ENCODE assay signal across 1 cellular context in the genomic region with DNA sequence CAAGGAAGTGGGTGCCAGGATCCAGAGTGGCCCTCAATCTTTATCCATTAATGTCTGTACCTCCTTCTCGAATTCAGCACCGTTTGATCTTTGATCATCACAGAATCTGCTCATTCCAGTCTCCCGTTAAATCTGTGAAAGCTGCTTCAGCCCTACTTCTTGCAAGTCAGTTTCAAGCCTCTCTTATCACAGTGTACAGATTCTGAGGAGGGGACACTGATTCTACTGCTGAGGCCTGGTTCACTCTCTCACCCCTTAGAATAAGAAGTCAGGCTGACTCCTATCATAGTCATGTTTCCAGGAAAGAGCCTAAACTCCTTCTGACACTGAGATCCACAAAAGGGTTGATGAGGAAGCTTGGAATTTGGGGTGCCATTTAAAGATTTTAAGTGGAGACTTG.
TF ChIP-seq lines count a peak whose summit lies in the region.

No MANE protein-coding gene starts in this region.

TF ChIP-seq in WTC11, 78 proteins besides CTCF, POLR2A, EP300 and RAD21 (continued from another document):
- TF ChIP-seq ZNF532 (CRISPR knock-in tag; IDR thresholded peaks at IDR 0.05; ENCODE audit: borderline replicate concordance), result no peak
- no peak for TF ChIP-seq GRHL2 (CRISPR knock-in tag; IDR thresholded peaks at IDR 0.05; ENCODE audit: insufficient replicate concordance, severe bottlenecking)
- TF ChIP-seq ELF4 (CRISPR knock-in tag; IDR thresholded peaks at IDR 0.05; ENCODE audit: low read depth), result no peak
- TF ChIP-seq, protein P1, sequence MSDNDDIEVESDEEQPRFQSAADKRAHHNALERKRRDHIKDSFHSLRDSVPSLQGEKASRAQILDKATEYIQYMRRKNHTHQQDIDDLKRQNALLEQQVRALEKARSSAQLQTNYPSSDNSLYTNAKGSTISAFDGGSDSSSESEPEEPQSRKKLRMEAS (CRISPR knock-in tag; IDR thresholded peaks at IDR 0.05), result no peak
- TF ChIP-seq ZNF425 (CRISPR knock-in tag; conservative IDR thresholded peaks at IDR 0.05), result no peak
- TF ChIP-seq JAZF1 (CRISPR knock-in tag; IDR thresholded peaks at IDR 0.05), result no peak
- TF ChIP-seq TP53 (CRISPR knock-in tag; IDR thresholded peaks at IDR 0.05), result no peak
